Comparison of ENCODE assay signal across 7 cellular contexts in the genomic region with DNA sequence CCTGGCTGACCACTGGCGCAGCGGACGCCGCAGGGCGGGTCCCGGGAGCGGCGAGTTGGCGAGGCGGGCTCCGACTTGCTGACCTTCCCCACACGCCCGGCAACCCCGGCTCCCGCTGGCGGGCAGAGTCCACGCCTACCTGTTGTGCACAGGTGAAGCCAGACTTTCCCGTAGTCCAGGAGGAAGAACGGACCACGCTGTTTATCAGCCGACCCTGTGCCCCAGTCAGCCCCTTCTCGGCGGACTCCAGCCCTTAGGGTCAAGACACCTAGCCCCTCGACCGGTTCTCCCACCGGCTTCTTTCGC. TPM values are rescaled to one million over a fixed set of nuclear protein-coding genes. Genes with fewer than 3 reads are reported as not detected.
DNase-seq lines count a peak whose midpoint lies in the region; ATAC-seq and TF ChIP-seq lines count a peak whose summit lies in the region.

No MANE protein-coding gene starts in this region.

- H3K9me3 Mint-ChIP-seq in IgD-negative memory B cell: no peaks in the 10 kb centered on the region
- H3K9me3 Mint-ChIP-seq in activated T-helper 1 cell treated with anti-CD3 and anti-CD28 coated beads, Interleukin-12 subunit alpha, Interleukin-12 subunit beta, Interleukin-2, Interleukin-4 antibody, amounts not matched to agents 30 ng/mL and 10 ng/mL and 1 ng/mL, durations not matched to agents 14 hours and 24 hours and 36 hours: no peaks in the 10 kb centered on the region

- H3K27ac ChIP-seq in foreskin keratinocyte: peak overlapping the region; percentile 2

- no peak for TF ChIP-seq CTCF in GM06990 (IDR thresholded peaks at IDR 0.05; ENCODE audit: insufficient read depth, low read length, poor library complexity, severe bottlenecking)
- no peak for TF ChIP-seq CTCF in foreskin keratinocyte (conservative IDR thresholded peaks at IDR 0.05)

- DNase-seq in GM06990 (ENCODE audit: extremely low read depth, insufficient read length): peak; percentile 50
- peak; percentile 6 for DNase-seq in activated T-helper 1 cell treated with anti-CD3 and anti-CD28 coated beads, Interleukin-12 subunit alpha, Interleukin-12 subunit beta, Interleukin-2, Interleukin-4 antibody, amounts not matched to agents 30 ng/mL and 10 ng/mL and 1 ng/mL, durations not matched to agents 14 hours and 24 hours and 36 hours (ENCODE audit: low spot score)
- DNase-seq in foreskin keratinocyte: peak in 1 of 2 donors; percentile 42
- no peak for DNase-seq in NCI-H446 (lab: John Stamatoyannopoulos, UW)

- peak overlapping the region; percentile 100 for H3K4me3 ChIP-seq in GM06990 (replicated peaks; ENCODE audit: low read depth, low read length)
- peak overlapping the region; percentile 97 for H3K4me3 ChIP-seq in neuron (ENCODE audit: low read length)

- H3K27me3 ChIP-seq in GM06990 (replicated peaks; ENCODE audit: control insufficient read depth, insufficient read depth, low read length): no peaks in the 10 kb centered on the region
- H3K27me3 ChIP-seq in foreskin keratinocyte: no peaks in the 10 kb centered on the region
- H3K27me3 ChIP-seq in neuron (ENCODE audit: insufficient read depth, low read length): no peaks in the 10 kb centered on the region

- H3K36me3 ChIP-seq in GM06990 (ENCODE audit: control insufficient read depth, insufficient read depth, low read length) (no peaks in the 10 kb centered on the region), neuron (ENCODE audit: insufficient read depth, low read length) (no peaks in the 10 kb centered on the region)

- no peaks in the 10 kb centered on the region for H3K27me3 Mint-ChIP-seq in IgD-negative memory B cell
- peaks cover 2% of the 10 kb centered on the region for H3K27me3 Mint-ChIP-seq in activated T-helper 1 cell treated with anti-CD3 and anti-CD28 coated beads, Interleukin-12 subunit alpha, Interleukin-12 subunit beta, Interleukin-2, Interleukin-4 antibody, amounts not matched to agents 30 ng/mL and 10 ng/mL and 1 ng/mL, durations not matched to agents 14 hours and 24 hours and 36 hours (ENCODE audit: insufficient read depth)

- intact Hi-C loops in activated T-helper 1 cell treated with anti-CD3 and anti-CD28 coated beads, Interleukin-12 subunit alpha, Interleukin-12 subunit beta, Interleukin-2, Interleukin-4 antibody, amounts not matched to agents 30 ng/mL and 10 ng/mL and 1 ng/mL, durations not matched to agents 14 hours and 24 hours and 36 hours (cut with micrococcal nuclease): loop anchor here (1.0 to 5.0 kb wide), 8 partner anchors 12 to 658 kb away; partner anchors contain the start of genes AP4S1, DTD2, NUBPL and STRN3

- H3K4me1 Mint-ChIP-seq in IgD-negative memory B cell: peaks cover 13 to 18% (median 15%) of the 10 kb centered on the region in 3 donors
- peaks cover 30% of the 10 kb centered on the region for H3K4me1 Mint-ChIP-seq in activated T-helper 1 cell treated with anti-CD3 and anti-CD28 coated beads, Interleukin-12 subunit alpha, Interleukin-12 subunit beta, Interleukin-2, Interleukin-4 antibody, amounts not matched to agents 30 ng/mL and 10 ng/mL and 1 ng/mL, durations not matched to agents 14 hours and 24 hours and 36 hours (ENCODE audit: low read depth)

- no peaks in the 10 kb centered on the region for H3K9me3 ChIP-seq in neuron (ENCODE audit: low read length)

- H3K36me3 Mint-ChIP-seq in IgD-negative memory B cell: peaks cover 1% of the 10 kb centered on the region
- H3K36me3 Mint-ChIP-seq in activated T-helper 1 cell treated with anti-CD3 and anti-CD28 coated beads, Interleukin-12 subunit alpha, Interleukin-12 subunit beta, Interleukin-2, Interleukin-4 antibody, amounts not matched to agents 30 ng/mL and 10 ng/mL and 1 ng/mL, durations not matched to agents 14 hours and 24 hours and 36 hours (ENCODE audit: low read depth): peaks cover 2% of the 10 kb centered on the region

- ATAC-seq in GM21529 (IDR thresholded peaks at IDR 0.05; ENCODE audit: unreplicated experiment) (peak; percentile 23), foreskin keratinocyte (peak; percentile 65)

- H2AFZ ChIP-seq in neuron (ENCODE audit: low read depth, low read length): peak overlapping the region; percentile 90

- H3K27ac Mint-ChIP-seq in IgD-negative memory B cell: peak overlapping the region; percentile 49 to 96 (median 93)
- H3K27ac Mint-ChIP-seq in activated T-helper 1 cell treated with anti-CD3 and anti-CD28 coated beads, Interleukin-12 subunit alpha, Interleukin-12 subunit beta, Interleukin-2, Interleukin-4 antibody, amounts not matched to agents 30 ng/mL and 10 ng/mL and 1 ng/mL, durations not matched to agents 14 hours and 24 hours and 36 hours: peak overlapping the region; percentile 90

- peak overlapping the region; percentile 93 to 99 (median 98) for H3K4me3 Mint-ChIP-seq in IgD-negative memory B cell
- peak overlapping the region; percentile 98 for H3K4me3 Mint-ChIP-seq in activated T-helper 1 cell treated with anti-CD3 and anti-CD28 coated beads, Interleukin-12 subunit alpha, Interleukin-12 subunit beta, Interleukin-2, Interleukin-4 antibody, amounts not matched to agents 30 ng/mL and 10 ng/mL and 1 ng/mL, durations not matched to agents 14 hours and 24 hours and 36 hours

- H3K4me1 ChIP-seq in foreskin keratinocyte: no peaks in the 10 kb centered on the region
- H3K4me1 ChIP-seq in neuron (ENCODE audit: insufficient read depth, low read length): peaks cover 9% of the 10 kb centered on the region

RNA-seq across cellular contexts. Expression of gene HEATR5A, which starts 0.4 kb away (rescaled TPM):
- polyA plus RNA-seq in IgD-negative memory B cell: 10.2 TPM
- total RNA-seq in activated T-helper 1 cell treated with anti-CD3 and anti-CD28 coated beads, Interleukin-12 subunit alpha, Interleukin-12 subunit beta, Interleukin-2, Interleukin-4 antibody, amounts not matched to agents 30 ng/mL and 10 ng/mL and 1 ng/mL, durations not matched to agents 14 hours and 24 hours and 36 hours: 26.4 and 31.0 TPM in 2 replicates
- total RNA-seq in foreskin keratinocyte: 16.1 and 21.6 TPM in 2 replicates
- polyA plus RNA-seq in foreskin keratinocyte: 6.5 and 6.9 TPM in 2 replicates

RNA-seq across cellular contexts. Expression of gene DTD2, which starts 37.3 kb away (rescaled TPM):
- polyA plus RNA-seq in IgD-negative memory B cell (22.1 TPM), foreskin keratinocyte (9.8 and 9.9 TPM in 2 replicates)
- 29.0 and 30.6 TPM in 2 replicates for total RNA-seq in activated T-helper 1 cell treated with anti-CD3 and anti-CD28 coated beads, Interleukin-12 subunit alpha, Interleukin-12 subunit beta, Interleukin-2, Interleukin-4 antibody, amounts not matched to agents 30 ng/mL and 10 ng/mL and 1 ng/mL, durations not matched to agents 14 hours and 24 hours and 36 hours
- total RNA-seq in foreskin keratinocyte: 26.2 and 32.1 TPM in 2 replicates

Comparison
In these comparisons a context has a peak if more than half of its experiments do, and no peak if none do; other contexts are left out.
1. DNase-seq: peak in GM06990 (single experiment) and activated T-helper 1 cell treated with anti-CD3 and anti-CD28 coated beads, Interleukin-12 subunit alpha, Interleukin-12 subunit beta, Interleukin-2, Interleukin-4 antibody, amounts not matched to agents 30 ng/mL and 10 ng/mL and 1 ng/mL, durations not matched to agents 14 hours and 24 hours and 36 hours (single experiment); none in NCI-H446 (0 of 2).